In genomic region chr1:1152431-1152830, GRCh38 we compare ENCODE assay signal across 5 cellular contexts. TPM values are rescaled to one million over a fixed set of nuclear protein-coding genes. Genes with fewer than 3 reads are reported as not detected.
"Had no signal": no experiment of that assay in that cellular context is flagged by ENCODE, and none has a peak within 500 bp of the region (broad histone marks: within the 10 kb centered on the region; RNA-seq: fewer than 3 reads in every experiment).

No MANE protein-coding gene starts in this region.

RNA-seq across cellular contexts. Expression of gene TTLL10, which starts 21.2 kb away (rescaled TPM):
- total RNA-seq: dermis blood vessel endothelial cell, endothelial cell of umbilical vein, hepatocyte, neural crest cell, upper lobe of right lung had no signal

RNA-seq across cellular contexts. Expression of gene TNFRSF18, which starts 54.0 kb away (rescaled TPM):
- total RNA-seq: endothelial cell of umbilical vein, hepatocyte, neural crest cell had no signal
